ENCODE assay signal across 1 cellular context in the genomic region with DNA sequence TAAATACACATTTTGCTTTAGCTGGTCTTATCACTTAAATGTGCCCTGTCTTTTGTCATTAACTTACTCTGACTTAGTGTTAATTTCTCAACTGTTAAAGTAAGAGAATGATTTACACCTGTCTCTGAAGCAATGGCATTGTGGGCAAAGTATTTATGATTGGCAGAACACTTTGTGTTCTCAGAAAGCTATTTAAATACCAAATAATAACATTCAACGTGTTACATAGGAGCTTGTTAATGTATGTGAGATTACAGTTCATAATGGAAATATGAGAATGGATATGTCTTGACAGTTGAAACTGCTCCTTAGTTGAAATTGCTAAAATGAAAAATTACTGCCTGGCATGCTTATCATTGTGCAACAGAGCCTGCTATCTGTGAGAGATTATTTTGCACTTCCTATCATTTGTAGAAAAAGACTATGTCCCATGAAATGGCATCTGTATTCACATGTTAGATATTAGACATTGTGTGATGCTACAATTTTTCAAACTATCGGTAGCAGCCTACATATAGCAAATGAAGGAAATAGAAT.
TF ChIP-seq lines count a peak whose summit lies in the region.

No MANE protein-coding gene starts in this region.

TF ChIP-seq in K562, 482 proteins besides CTCF, POLR2A, EP300 and RAD21 (continued from another document):
- TF ChIP-seq, protein P1, sequence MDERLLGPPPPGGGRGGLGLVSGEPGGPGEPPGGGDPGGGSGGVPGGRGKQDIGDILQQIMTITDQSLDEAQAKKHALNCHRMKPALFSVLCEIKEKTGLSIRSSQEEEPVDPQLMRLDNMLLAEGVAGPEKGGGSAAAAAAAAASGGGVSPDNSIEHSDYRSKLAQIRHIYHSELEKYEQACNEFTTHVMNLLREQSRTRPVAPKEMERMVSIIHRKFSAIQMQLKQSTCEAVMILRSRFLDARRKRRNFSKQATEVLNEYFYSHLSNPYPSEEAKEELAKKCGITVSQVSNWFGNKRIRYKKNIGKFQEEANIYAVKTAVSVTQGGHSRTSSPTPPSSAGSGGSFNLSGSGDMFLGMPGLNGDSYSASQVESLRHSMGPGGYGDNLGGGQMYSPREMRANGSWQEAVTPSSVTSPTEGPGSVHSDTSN (CRISPR knock-in tag; IDR thresholded peaks at IDR 0.05; ENCODE audit: low read depth) = no peak
- TF ChIP-seq, protein P1 (tag; conservative IDR thresholded peaks at IDR 0.05; ENCODE audit: low read depth) = 0 out of 2 replicates have a peak, but pooled peaks have one; percentile 34
- TF ChIP-seq, protein P2, sequence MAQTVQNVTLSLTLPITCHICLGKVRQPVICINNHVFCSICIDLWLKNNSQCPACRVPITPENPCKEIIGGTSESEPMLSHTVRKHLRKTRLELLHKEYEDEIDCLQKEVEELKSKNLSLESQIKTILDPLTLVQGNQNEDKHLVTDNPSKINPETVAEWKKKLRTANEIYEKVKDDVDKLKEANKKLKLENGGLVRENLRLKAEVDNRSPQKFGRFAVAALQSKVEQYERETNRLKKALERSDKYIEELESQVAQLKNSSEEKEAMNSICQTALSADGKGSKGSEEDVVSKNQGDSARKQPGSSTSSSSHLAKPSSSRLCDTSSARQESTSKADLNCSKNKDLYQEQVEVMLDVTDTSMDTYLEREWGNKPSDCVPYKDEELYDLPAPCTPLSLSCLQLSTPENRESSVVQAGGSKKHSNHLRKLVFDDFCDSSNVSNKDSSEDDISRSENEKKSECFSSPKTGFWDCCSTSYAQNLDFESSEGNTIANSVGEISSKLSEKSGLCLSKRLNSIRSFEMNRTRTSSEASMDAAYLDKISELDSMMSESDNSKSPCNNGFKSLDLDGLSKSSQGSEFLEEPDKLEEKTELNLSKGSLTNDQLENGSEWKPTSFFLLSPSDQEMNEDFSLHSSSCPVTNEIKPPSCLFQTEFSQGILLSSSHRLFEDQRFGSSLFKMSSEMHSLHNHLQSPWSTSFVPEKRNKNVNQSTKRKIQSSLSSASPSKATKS (CRISPR knock-in tag; IDR thresholded peaks at IDR 0.05) = no peak
- TF ChIP-seq ETS2 (tag; IDR thresholded peaks at IDR 0.05; ENCODE audit: borderline replicate concordance, poor library complexity, severe bottlenecking) = no peak
